ENCODE assay signal across 7 cellular contexts in the genomic region with DNA sequence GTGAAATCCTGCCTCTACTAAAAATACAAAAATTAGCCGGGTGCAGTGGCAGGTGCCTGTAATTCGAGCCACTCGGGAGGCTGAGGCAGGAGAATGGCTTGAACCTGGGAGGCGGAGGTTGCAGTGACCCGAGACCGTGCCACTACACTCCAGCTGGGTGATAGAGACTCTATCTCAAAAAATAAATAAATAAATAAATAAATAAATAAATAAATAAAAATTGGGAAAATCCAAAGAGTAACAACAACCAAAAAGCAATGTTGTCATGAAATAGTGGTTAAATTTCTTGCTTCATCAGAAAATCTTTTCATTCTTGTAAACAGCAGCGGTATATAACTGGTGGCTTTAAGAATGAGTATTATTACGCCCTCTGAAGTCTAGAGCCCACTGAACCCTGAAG.
"Had no signal": no experiment of that assay in that cellular context is flagged by ENCODE, and none has a peak within 500 bp of the region (broad histone marks: within the 10 kb centered on the region; RNA-seq: fewer than 3 reads in every experiment).

No MANE protein-coding gene starts in this region.

- FAIRE-seq: GM12878, GM12891, GM12892, GM18507, GM19239 had no signal

- ATAC-seq: GM12878 had no signal

- H3K4me3 ChIP-seq: GM12878 had no signal

- DNase-seq: GDM1, GF-D8 had no signal
